ENCODE assay signal across 8 cellular contexts in the genomic region with DNA sequence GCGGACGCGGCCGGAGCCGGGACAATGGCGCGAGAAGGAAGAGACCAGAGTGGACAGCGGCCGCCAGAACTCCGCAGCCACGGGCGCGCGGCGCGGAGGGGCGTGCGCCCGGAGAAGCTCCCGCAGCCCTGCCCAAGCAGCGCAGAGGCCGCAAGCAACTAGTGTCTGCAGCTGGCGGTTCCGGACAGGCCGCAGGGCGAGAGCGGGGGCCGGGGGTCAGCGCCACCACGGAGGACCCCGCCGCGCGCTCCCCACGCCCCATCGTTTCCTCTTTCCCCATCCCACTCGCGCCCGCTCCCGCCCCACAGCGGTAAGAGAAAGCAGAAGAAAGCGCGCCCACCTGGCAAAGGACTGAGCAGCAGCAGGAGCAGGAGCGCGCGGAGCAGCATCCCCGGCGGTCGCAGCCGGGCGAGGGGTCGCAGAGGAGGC. TPM values are rescaled to one million over a fixed set of nuclear protein-coding genes. Genes with fewer than 3 reads are reported as not detected.
DNase-seq lines count a peak whose midpoint lies in the region; ATAC-seq and TF ChIP-seq lines count a peak whose summit lies in the region.

No MANE protein-coding gene starts in this region.

- H3K4me3 ChIP-seq in LNCaP clone FGC (ENCODE audit: low read depth, low read length) (peak overlapping the region; percentile 60), skin epidermis (peak overlapping the region; percentile 36 to 67 (median 56))

- H3K27me3 Mint-ChIP-seq in activated naive CD8-positive, alpha-beta T cell treated with anti-CD3 and anti-CD28 coated beads, Interleukin-2, amount 10 ng/mL, durations not matched to agents 7 days and 5 days, result peaks cover 44% of the 10 kb centered on the region

- H3K4me1 Mint-ChIP-seq in activated naive CD8-positive, alpha-beta T cell treated with anti-CD3 and anti-CD28 coated beads, Interleukin-2, amount 10 ng/mL, durations not matched to agents 7 days and 5 days, result peaks cover 4% of the 10 kb centered on the region

- H3K27ac ChIP-seq in skin epidermis, result peak overlapping the region in 8 of 21 experiments; percentile 6 to 50 (median 24)

- no peaks in the 10 kb centered on the region for H3K9me3 Mint-ChIP-seq in activated naive CD8-positive, alpha-beta T cell treated with anti-CD3 and anti-CD28 coated beads, Interleukin-2, amount 10 ng/mL, durations not matched to agents 7 days and 5 days

- no peak overlapping the region for H3K27ac Mint-ChIP-seq in activated naive CD8-positive, alpha-beta T cell treated with anti-CD3 and anti-CD28 coated beads, Interleukin-2, amount 10 ng/mL, durations not matched to agents 7 days and 5 days

- no peaks in the 10 kb centered on the region for H3K36me3 Mint-ChIP-seq in activated naive CD8-positive, alpha-beta T cell treated with anti-CD3 and anti-CD28 coated beads, Interleukin-2, amount 10 ng/mL, durations not matched to agents 7 days and 5 days

- no peak for TF ChIP-seq CTCF in LNCaP clone FGC (IDR thresholded peaks at IDR 0.05; ENCODE audit: control insufficient read depth, extremely low read depth, insufficient read depth)

- POLR2A ChIA-PET in activated naive CD8-positive, alpha-beta T cell treated with anti-CD3 and anti-CD28 coated beads, Interleukin-2, amount 10 ng/mL, durations not matched to agents 7 days and 5 days (lab: Charles Lee), result no interaction called here

- peak; percentile 25 for DNase-seq in NCI-H1436 (lab: John Stamatoyannopoulos, UW)
- no peak for DNase-seq in NCI-H1436 treated with DMSO at 0.1 percent for 48 hours (lab: John Stamatoyannopoulos, UW)
- no peak for DNase-seq in LNCaP clone FGC (ENCODE audit: low read depth)
- peak; percentile 45 for DNase-seq in activated naive CD8-positive, alpha-beta T cell treated with anti-CD3 and anti-CD28 coated beads, Interleukin-2, amount 10 ng/mL, durations not matched to agents 7 days and 5 days
- DNase-seq in hypothalamus (lab: John Stamatoyannopoulos, UW), result peak in 26 of 51 donors; percentile 4 to 61 (median 32)
- DNase-seq in NOMO-1 treated with dmso at 0.1 percent for 144 hours (lab: John Stamatoyannopoulos, UW; ENCODE audit: unreplicated experiment), result no peak

- no peak for ATAC-seq in activated naive CD8-positive, alpha-beta T cell treated with anti-CD3 and anti-CD28 coated beads, Interleukin-2, amount 10 ng/mL, durations not matched to agents 7 days and 5 days (ENCODE audit: low read depth)
- no peak for ATAC-seq in HG02623 (IDR thresholded peaks at IDR 0.05; ENCODE audit: unreplicated experiment)

- H3K4me3 Mint-ChIP-seq in activated naive CD8-positive, alpha-beta T cell treated with anti-CD3 and anti-CD28 coated beads, Interleukin-2, amount 10 ng/mL, durations not matched to agents 7 days and 5 days, result peak overlapping the region; percentile 75

RNA-seq across cellular contexts. Expression of a gene that starts 0.4 kb away (rescaled TPM):
- not detected for total RNA-seq in activated naive CD8-positive, alpha-beta T cell treated with anti-CD3 and anti-CD28 coated beads, Interleukin-2, amount 10 ng/mL, durations not matched to agents 7 days and 5 days

Comparison
In these comparisons a context has a peak if more than half of its experiments do, and no peak if none do; other contexts are left out.
1. DNase-seq: peak in NCI-H1436 (single experiment), activated naive CD8-positive, alpha-beta T cell treated with anti-CD3 and anti-CD28 coated beads, Interleukin-2, amount 10 ng/mL, durations not matched to agents 7 days and 5 days (single experiment) and hypothalamus (26 of 51); none in NCI-H1436 treated with DMSO at 0.1 percent for 48 hours (single experiment), LNCaP clone FGC (single experiment) and NOMO-1 treated with dmso at 0.1 percent for 144 hours (single experiment).